11 cellular contexts compared by ENCODE assay signal in genomic region chr4:29311231-29311630, GRCh38.
"Had no signal": no experiment of that assay in that cellular context is flagged by ENCODE, and none has a peak within 500 bp of the region (broad histone marks: within the 10 kb centered on the region; RNA-seq: fewer than 3 reads in every experiment).

No MANE protein-coding gene starts in this region.

- H3K4me1 ChIP-seq: body of pancreas, pancreas, tibial artery had no signal

- H3K36me3 ChIP-seq: pancreas, tibial artery had no signal

- DNase-seq: activated B cell treated with CpG ODN at 0.5 μM for 24 hours; activated CD4-positive, alpha-beta T cell treated with anti-CD3 and anti-CD28 coated beads, Interleukin-2, amount 10 ng/mL, durations not matched to agents 24 days and 14 days; activated naive CD4-positive, alpha-beta T cell treated with Interleukin-2 at 50 U/mL for 16 hours; activated naive CD8-positive, alpha-beta T cell treated with anti-CD3 and anti-CD28 coated beads, Interleukin-2, amount 50 U/mL, for 24 hours; body of pancreas; cerebellar nuclear complex; pancreas; tibial artery had no signal

- H3K4me3 ChIP-seq: body of pancreas, pancreas, SK-N-MC, skin epidermis, tibial artery had no signal

- H3K27ac ChIP-seq: body of pancreas, pancreas, SK-N-MC, skin epidermis, tibial artery had no signal

- ATAC-seq: activated naive CD8-positive, alpha-beta T cell treated with anti-CD3 and anti-CD28 coated beads, Interleukin-2, amount 50 U/mL, for 24 hours; body of pancreas; esophagus mucosa; pancreas had no signal

- H3K27me3 ChIP-seq: body of pancreas, pancreas, tibial artery had no signal

- H3K9me3 ChIP-seq: body of pancreas, pancreas, tibial artery had no signal
